ENCODE assay signal across 1 cellular context in genomic region chr9:127170652-127171051, GRCh38.
TF ChIP-seq lines count a peak whose summit lies in the region.

No MANE protein-coding gene starts in this region.

TF ChIP-seq in GM12878, 131 proteins besides CTCF, POLR2A, EP300 and RAD21 (continued from another document and continues in another):
- TF ChIP-seq STAT3 (IDR thresholded peaks at IDR 0.05; ENCODE audit: low read depth, low read length), result no peak
- peak; percentile 82 for TF ChIP-seq ATF7 (IDR thresholded peaks at IDR 0.05; ENCODE audit: low read depth)
- no peak for TF ChIP-seq SKIL (IDR thresholded peaks at IDR 0.05; ENCODE audit: low read depth, poor library complexity, severe bottlenecking)
- TF ChIP-seq ZBTB4 (CRISPR knock-in tag; IDR thresholded peaks at IDR 0.05), result no peak
- TF ChIP-seq TCF3 (IDR thresholded peaks at IDR 0.05; ENCODE audit: borderline replicate concordance, insufficient read depth, low read depth, low read length), result no peak
- peak; percentile 10; the same call in 1 of the 2 replicates for TF ChIP-seq SMC3 (IDR thresholded peaks at IDR 0.05; ENCODE audit: borderline replicate concordance, low read length)
- TF ChIP-seq MTA3 (IDR thresholded peaks at IDR 0.05; ENCODE audit: borderline replicate concordance, low read length), result no peak
- TF ChIP-seq NBN (IDR thresholded peaks at IDR 0.05), result 0 out of 2 replicates have a peak, but pooled peaks have one; percentile 22
- TF ChIP-seq YY1 (IDR thresholded peaks at IDR 0.05; ENCODE audit: low read depth, low read length), result no peak
- no peak for TF ChIP-seq EZH2 (IDR thresholded peaks at IDR 0.05; ENCODE audit: borderline replicate concordance, control insufficient read depth, low read depth, low read length)
- TF ChIP-seq BRCA1 (IDR thresholded peaks at IDR 0.05; ENCODE audit: low read depth, low read length), result no peak
- TF ChIP-seq SIN3A (IDR thresholded peaks at IDR 0.05; ENCODE audit: low read depth, low read length), result no peak
- TF ChIP-seq SUZ12 (IDR thresholded peaks at IDR 0.05; ENCODE audit: unreplicated experiment), result no peak
- no peak for TF ChIP-seq FOS (IDR thresholded peaks at IDR 0.05; ENCODE audit: borderline replicate concordance, extremely low read depth, insufficient read length)
- no peak for TF ChIP-seq KDM1A (IDR thresholded peaks at IDR 0.05; ENCODE audit: borderline replicate concordance)
- TF ChIP-seq NRF1 (conservative IDR thresholded peaks at IDR 0.05; ENCODE audit: low read depth, low read length), result no peak
- no peak for TF ChIP-seq SIX5 (IDR thresholded peaks at IDR 0.05; ENCODE audit: low read depth, low read length, severe bottlenecking)
- TF ChIP-seq TAF1 (IDR thresholded peaks at IDR 0.05; ENCODE audit: borderline replicate concordance, low read depth, low read length), result no peak
- TF ChIP-seq SRF (IDR thresholded peaks at IDR 0.05; ENCODE audit: low read depth in 2 of 2, low read length in 2 of 2), result peak in 1 of 2 experiments; percentile 91; a peak in 2 of 4 replicates
- peak; percentile 77 for TF ChIP-seq ZNF687 (IDR thresholded peaks at IDR 0.05)
- TF ChIP-seq ZBTB40 (IDR thresholded peaks at IDR 0.05; ENCODE audit: borderline replicate concordance), result no peak
- TF ChIP-seq IRF3 (IDR thresholded peaks at IDR 0.05), result no peak
- TF ChIP-seq CBFB (IDR thresholded peaks at IDR 0.05; ENCODE audit: low read depth), result 0 out of 2 replicates have a peak, but pooled peaks have one; percentile 31
- no peak for TF ChIP-seq PAX8 (IDR thresholded peaks at IDR 0.05)
- TF ChIP-seq BCL11A (IDR thresholded peaks at IDR 0.05; ENCODE audit: low read depth, low read length), result peak; percentile 63
- no peak for TF ChIP-seq TBL1XR1 (IDR thresholded peaks at IDR 0.05; ENCODE audit: low read depth, low read length)
- peak; percentile 86 for TF ChIP-seq RUNX3 (IDR thresholded peaks at IDR 0.05; ENCODE audit: low read length)
- TF ChIP-seq MYC (IDR thresholded peaks at IDR 0.05; ENCODE audit: insufficient read depth, insufficient read length, insufficient replicate concordance, low read length, severe bottlenecking), result no peak
- no peak for TF ChIP-seq POLR2AphosphoS5 (IDR thresholded peaks at IDR 0.05; ENCODE audit: low read length)
- TF ChIP-seq SMAD5 (IDR thresholded peaks at IDR 0.05; ENCODE audit: low read depth), result no peak
- no peak for TF ChIP-seq CREB1 (IDR thresholded peaks at IDR 0.05; ENCODE audit: low read depth)
- TF ChIP-seq TCF7 (IDR thresholded peaks at IDR 0.05; ENCODE audit: borderline replicate concordance), result peak; percentile 94
- no peak for TF ChIP-seq ZNF207 (IDR thresholded peaks at IDR 0.05; ENCODE audit: borderline replicate concordance)
- peak; percentile 52; the same call in 1 of the 2 replicates for TF ChIP-seq CHD2 (IDR thresholded peaks at IDR 0.05; ENCODE audit: borderline replicate concordance, low read depth, low read length)
- no peak for TF ChIP-seq JUNB (IDR thresholded peaks at IDR 0.05)
- TF ChIP-seq SPI1 (IDR thresholded peaks at IDR 0.05; ENCODE audit: borderline replicate concordance, insufficient read depth, low read depth, low read length), result no peak
- TF ChIP-seq ZSCAN29 (IDR thresholded peaks at IDR 0.05), result no peak
- no peak for TF ChIP-seq PRDM15 (CRISPR knock-in tag; IDR thresholded peaks at IDR 0.05)
- TF ChIP-seq NKRF (conservative IDR thresholded peaks at IDR 0.05), result no peak
- 0 out of 2 replicates have a peak, but pooled peaks have one; percentile 14 for TF ChIP-seq SMARCA5 (IDR thresholded peaks at IDR 0.05)
- no peak for TF ChIP-seq ATF3 (IDR thresholded peaks at IDR 0.05; ENCODE audit: borderline replicate concordance, extremely low read depth, low read depth, low read length)
